8 cellular contexts compared by ENCODE assay signal in the genomic region with DNA sequence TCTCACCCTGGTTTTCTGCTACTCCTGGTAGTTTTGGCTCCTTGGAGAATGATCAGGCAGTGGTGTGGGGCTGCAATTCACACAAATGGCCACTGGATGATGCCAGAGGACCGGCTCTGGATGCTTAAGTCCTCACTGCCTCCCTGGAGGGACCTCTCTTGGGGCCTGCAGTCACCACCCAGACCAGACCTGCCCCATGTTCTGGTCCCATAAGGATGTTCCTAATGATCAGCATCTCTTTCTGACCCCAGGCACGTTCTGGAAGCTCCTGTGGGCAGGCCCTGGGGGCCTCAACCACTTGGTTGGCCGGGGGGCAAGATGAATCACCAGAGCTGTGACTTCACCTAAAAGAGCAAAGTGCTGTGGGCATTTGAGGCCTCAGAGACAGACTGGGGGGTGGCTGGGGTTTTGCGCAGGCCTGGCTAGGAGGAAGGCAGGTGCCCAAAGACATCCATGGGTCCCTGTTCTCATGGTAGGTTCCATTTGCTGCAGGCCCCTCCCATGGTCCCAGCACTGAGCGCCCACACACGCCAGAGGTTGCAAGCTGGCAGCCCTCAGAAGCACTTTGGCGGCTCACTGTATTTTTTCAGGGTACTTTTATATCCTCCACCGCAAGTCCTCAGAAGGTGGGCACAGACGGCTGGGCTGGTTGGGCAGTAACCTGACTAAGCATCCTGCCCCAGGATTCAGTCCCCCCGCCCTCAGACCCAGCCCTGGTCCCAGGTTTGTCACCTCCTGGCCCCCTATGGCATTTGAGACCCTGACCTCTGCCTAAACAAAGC. TPM values are rescaled to one million over a fixed set of nuclear protein-coding genes. Genes with fewer than 3 reads are reported as not detected.
DNase-seq lines count a peak whose midpoint lies in the region; ATAC-seq and TF ChIP-seq lines count a peak whose summit lies in the region.

No MANE protein-coding gene starts in this region.

- H3K36me3 ChIP-seq in lower lobe of right lung: no peaks in the 10 kb centered on the region

- ATAC-seq in HG02798 (IDR thresholded peaks at IDR 0.05; ENCODE audit: poor library complexity, unreplicated experiment): peak; percentile 48
- peak; percentile 94 to 96 for ATAC-seq in lower lobe of right lung
- ATAC-seq in GM21360 (IDR thresholded peaks at IDR 0.05; ENCODE audit: unreplicated experiment): no peak

- H3K9me3 ChIP-seq in lower lobe of right lung: no peaks in the 10 kb centered on the region

- H3K4me1 ChIP-seq in lower lobe of right lung: peaks cover 10% of the 10 kb centered on the region

- H3K4me3 ChIP-seq in lower lobe of right lung: no peak overlapping the region

- TF ChIP-seq CTCF in CD14-positive monocyte (IDR thresholded peaks at IDR 0.05): peak; percentile 98
- TF ChIP-seq CTCF in lower lobe of right lung (IDR thresholded peaks at IDR 0.05): peak; percentile 98

- H3K27ac Mint-ChIP-seq in CD14-positive monocyte: peak overlapping the region in 1 of 7 donors; percentile 54

- no peak overlapping the region for H3K4me3 Mint-ChIP-seq in CD14-positive monocyte

- no peaks in the 10 kb centered on the region for H3K27me3 ChIP-seq in lower lobe of right lung (ENCODE audit: low read depth)

- peaks cover 2% of the 10 kb centered on the region for H3K4me1 Mint-ChIP-seq in CD14-positive monocyte

- no peak overlapping the region for H3K27ac ChIP-seq in lower lobe of right lung

- peaks cover 0 to 4% (median 2%) of the 10 kb centered on the region in 3 donors for H3K27me3 Mint-ChIP-seq in CD14-positive monocyte (ENCODE audit: low read depth in 3 of 3)

- H3K9me3 Mint-ChIP-seq in CD14-positive monocyte: peaks cover 2 to 14% (median 4%) of the 10 kb centered on the region in 7 donors

- peak; percentile 68 for DNase-seq in CD14-positive monocyte (ENCODE audit: low spot score)
- DNase-seq in NCI-H748 (lab: John Stamatoyannopoulos, UW; ENCODE audit: unreplicated experiment): peak; percentile 88
- peak; percentile 59 to 63 for DNase-seq in activated CD4-positive, alpha-beta T cell treated with anti-CD3 and anti-CD28 coated beads, Interleukin-2, amount 50 U/mL, for 4 hours
- DNase-seq in ecto neural progenitor cell (ENCODE audit: low spot score): peak; percentile 91
- DNase-seq in lower lobe of right lung: peak; percentile 76
- peak; percentile 47 for DNase-seq in stimulated activated CD8-positive, alpha-beta memory T cell treated with anti-CD3 and anti-CD28 coated beads, Interleukin-12 subunit alpha, Interleukin-12 subunit beta, amount 100 ng/mL, for 1 hour (ENCODE audit: low read depth)

- no peaks in the 10 kb centered on the region for H3K36me3 Mint-ChIP-seq in CD14-positive monocyte

- intact Hi-C loops in CD14-positive monocyte (cut with micrococcal nuclease): loop anchor here (1.0 to 5.0 kb wide), 3 partner anchors 81 to 285 kb away; a partner anchor contains a TSS
- intact Hi-C loops in lower lobe of right lung (cut with DNase I): loop anchor here (5.0 kb wide), 1 partner anchor 281 kb away; no protein-coding TSS in a partner anchor

RNA-seq across cellular contexts. Expression of a gene that starts 53.2 kb away (rescaled TPM):
- polyA plus RNA-seq in CD14-positive monocyte: under 1 TPM; 0.23 to 0.57 TPM
- 1.1 TPM for total RNA-seq in lower lobe of right lung
